In genomic region chr5:139312075-139312474, GRCh38 we compare ENCODE assay signal across 22 cellular contexts. TPM values are rescaled to one million over a fixed set of nuclear protein-coding genes. Genes with fewer than 3 reads are reported as not detected.
DNase-seq lines count a peak whose midpoint lies in the region; ATAC-seq and TF ChIP-seq lines count a peak whose summit lies in the region.
"Had no signal": no experiment of that assay in that cellular context is flagged by ENCODE, and none has a peak within 500 bp of the region (broad histone marks: within the 10 kb centered on the region; RNA-seq: fewer than 3 reads in every experiment).

No MANE protein-coding gene starts in this region.

- H3K9ac ChIP-seq in endodermal cell (ENCODE audit: extremely low read depth, low read length, poor library complexity, severe bottlenecking), result no peak overlapping the region

- no peaks in the 10 kb centered on the region for H3K9me3 ChIP-seq in CD4-positive, alpha-beta T cell (ENCODE audit: control insufficient read depth, low read length)
- no peaks in the 10 kb centered on the region for H3K9me3 ChIP-seq in endodermal cell (ENCODE audit: control insufficient read depth, low read length)
- H3K9me3 ChIP-seq: lower lobe of right lung had no signal

- H3K4me3 ChIP-seq in endodermal cell (ENCODE audit: low read length), result no peak overlapping the region
- H3K4me3 ChIP-seq: lower lobe of right lung had no signal

- peaks cover 78% of the 10 kb centered on the region for H3K4me1 Mint-ChIP-seq in CD4-positive, alpha-beta T cell (ENCODE audit: low read depth)
- peaks cover 46% of the 10 kb centered on the region for H3K4me1 Mint-ChIP-seq in endodermal cell

- peak overlapping the region; percentile 32 for H3K4me3 Mint-ChIP-seq in CD4-positive, alpha-beta T cell
- no peak overlapping the region for H3K4me3 Mint-ChIP-seq in endodermal cell
- H3K4me3 Mint-ChIP-seq: activated naive CD4-positive, alpha-beta T cell treated with anti-CD3 and anti-CD28 coated beads, Interleukin-2, amount 10 ng/mL, durations not matched to agents 7 days and 5 days; CD14-positive monocyte; neural crest cell had no signal

- 79 to 83% methylated on average over 8 to 9 of the region's 9 CpGs for WGBS in endodermal cell (ENCODE audit: insufficient coverage in 1 of 2, insufficient read length in 1 of 2), 2 experiments

- ATAC-seq in CD4-positive, alpha-beta T cell (ENCODE audit: poor library complexity), result no peak
- ATAC-seq in esophagus mucosa (no peak), HG02852 (IDR thresholded peaks at IDR 0.05; ENCODE audit: unreplicated experiment) (no peak)
- ATAC-seq: activated T-cell treated with anti-CD3 and anti-CD28 coated beads, Interleukin-2, amount 50 U/mL, for 4 hours; lower lobe of right lung had no signal

- CTCF ChIA-PET in CD4-positive, alpha-beta T cell (lab: Charles Lee), result no interaction called here

- no peak for TF ChIP-seq CTCF in CD4-positive, alpha-beta T cell (IDR thresholded peaks at IDR 0.05)
- no peak for TF ChIP-seq CTCF in endodermal cell (conservative IDR thresholded peaks at IDR 0.05)

- peaks cover 10% of the 10 kb centered on the region for H3K4me1 ChIP-seq in endodermal cell (ENCODE audit: control insufficient read depth, insufficient read depth, low read length)

- H3K36me3 ChIP-seq in endodermal cell (ENCODE audit: control insufficient read depth, insufficient read depth, low read length), result peaks cover 64% of the 10 kb centered on the region

- H3K27me3 ChIP-seq in CD4-positive, alpha-beta T cell (ENCODE audit: control insufficient read depth, insufficient read depth, low read length), result no peaks in the 10 kb centered on the region
- H3K27me3 ChIP-seq in endodermal cell (ENCODE audit: control insufficient read depth, insufficient read depth, low read length, poor library complexity, severe bottlenecking), result no peaks in the 10 kb centered on the region

- H3K36me3 Mint-ChIP-seq in CD4-positive, alpha-beta T cell (ENCODE audit: low read depth), result peaks cover 66% of the 10 kb centered on the region
- peaks cover 29% of the 10 kb centered on the region for H3K36me3 Mint-ChIP-seq in endodermal cell (ENCODE audit: low read depth)

- H3K27me3 Mint-ChIP-seq in CD4-positive, alpha-beta T cell, result no peaks in the 10 kb centered on the region
- H3K27me3 Mint-ChIP-seq in endodermal cell (ENCODE audit: insufficient read depth), result no peaks in the 10 kb centered on the region
- H3K27me3 Mint-ChIP-seq: activated naive CD4-positive, alpha-beta T cell treated with anti-CD3 and anti-CD28 coated beads, Interleukin-2, amount 10 ng/mL, durations not matched to agents 7 days and 5 days; progenitor cell of endocrine pancreas had no signal

- POLR2A ChIA-PET in CD4-positive, alpha-beta T cell (lab: Charles Lee), result interaction anchor here (0.7 to 5.2 kb wide), 5 partner anchors 16 to 40 kb away, joined by 3 to 36 read pairs (median 4); partner anchors contain the start of genes MATR3 and PAIP2

- H3K27ac ChIP-seq in CD4-positive, alpha-beta T cell (ENCODE audit: low read depth, low read length), result no peak overlapping the region
- H3K27ac ChIP-seq in endodermal cell (ENCODE audit: low read depth, low read length), result no peak overlapping the region
- H3K27ac ChIP-seq: lower lobe of right lung had no signal

- intact Hi-C loops in CD4-positive, alpha-beta T cell (cut with DNase I, micrococcal nuclease), result no loop called here

- DNase-seq in CD4-positive, alpha-beta T cell, result no peak
- DNase-seq in DMS79 treated with DMSO at 0.1 percent for 48 hours (lab: John Stamatoyannopoulos, UW) (peak; percentile 40), NCI-H2171 (lab: John Stamatoyannopoulos, UW) (peak; percentile 46), endodermal cell (no peak), AML-193 (lab: John Stamatoyannopoulos, UW) (no peak)
- DNase-seq in stimulated activated CD4-positive, alpha-beta T cell treated with anti-CD3 and anti-CD28 coated beads, Interleukin-12 subunit alpha, Interleukin-12 subunit beta, amount 100 ng/mL, for 4 hours, result no peak
- DNase-seq: activated CD8-positive, alpha-beta memory T cell treated with anti-CD3 and anti-CD28 coated beads for 24 hours; activated naive CD4-positive, alpha-beta T cell treated with anti-CD3 and anti-CD28 coated beads, Interleukin-2, amount 10 ng/mL, durations not matched to agents 7 days and 5 days; activated T-cell treated with anti-CD3 and anti-CD28 coated beads, Interleukin-2, amount 50 U/mL, for 4 hours; aorta; DMS153; foreskin melanocyte; lower lobe of right lung; NCI-H187 treated with DMSO at 0.1 percent for 48 hours; OCI-M1; SHP77; T-helper 1 cell had no signal

- no peaks in the 10 kb centered on the region for H3K9me3 Mint-ChIP-seq in CD4-positive, alpha-beta T cell
- H3K9me3 Mint-ChIP-seq in endodermal cell, result no peaks in the 10 kb centered on the region
- H3K9me3 Mint-ChIP-seq: activated naive CD4-positive, alpha-beta T cell treated with anti-CD3 and anti-CD28 coated beads, Interleukin-2, amount 10 ng/mL, durations not matched to agents 7 days and 5 days; activated T-cell treated with anti-CD3 and anti-CD28 coated beads, Interleukin-2, amount 50 U/mL, for 4 hours; CD14-positive monocyte; neural crest cell had no signal

- H3K27ac Mint-ChIP-seq in CD4-positive, alpha-beta T cell, result no peak overlapping the region
- peak overlapping the region; percentile 60 for H3K27ac Mint-ChIP-seq in endodermal cell
- H3K27ac Mint-ChIP-seq: activated naive CD4-positive, alpha-beta T cell treated with anti-CD3 and anti-CD28 coated beads, Interleukin-2, amount 10 ng/mL, durations not matched to agents 7 days and 5 days had no signal

RNA-seq across cellular contexts. Expression of gene MATR3, which starts 18.5 kb away (rescaled TPM):
- total RNA-seq in CD4-positive, alpha-beta T cell, result 100 to 1,000 TPM; 376 to 401 TPM
- total RNA-seq in endodermal cell (100 to 1,000 TPM; 250 to 279 TPM), esophagus mucosa (60.5 TPM)
- polyA plus RNA-seq in endodermal cell (2013, experiment 1 of 2), result 439 TPM
- 415 TPM for polyA plus RNA-seq in endodermal cell (2013, experiment 2 of 2)

RNA-seq across cellular contexts. Expression of gene PAIP2, which starts 29.6 kb away (rescaled TPM):
- 100 to 1,000 TPM; 151 to 156 TPM for total RNA-seq in CD4-positive, alpha-beta T cell
- 100 to 1,000 TPM; 128 to 142 TPM for total RNA-seq in endodermal cell
- 193 TPM for polyA plus RNA-seq in endodermal cell (2013, experiment 1 of 2)
- 186 TPM for polyA plus RNA-seq in endodermal cell (2013, experiment 2 of 2)
- total RNA-seq in esophagus mucosa, result 38.1 TPM

Comparison
In these comparisons a context has a peak if more than half of its experiments do, and no peak if none do; other contexts are left out.
1. DNase-seq: peak in DMS79 treated with DMSO at 0.1 percent for 48 hours (single experiment) and NCI-H2171 (single experiment); none in CD4-positive, alpha-beta T cell (0 of 10), endodermal cell (single experiment), AML-193 (0 of 2) and stimulated activated CD4-positive, alpha-beta T cell treated with anti-CD3 and anti-CD28 coated beads, Interleukin-12 subunit alpha, Interleukin-12 subunit beta, amount 100 ng/mL, for 4 hours (single experiment).